ENCODE assay signal across 1 cellular context in genomic region chr12:3381059-3382047, GRCh38.
TF ChIP-seq lines count a peak whose summit lies in the region.

No MANE protein-coding gene starts in this region.

TF ChIP-seq in GM23338, 12 proteins besides CTCF, POLR2A, EP300 and RAD21 (continued from another document):
- TF ChIP-seq REST (IDR thresholded peaks at IDR 0.05; ENCODE audit: unreplicated experiment) (no peak), CREB1 (CRISPR knock-in tag; IDR thresholded peaks at IDR 0.05; ENCODE audit: low read depth) (no peak), EZH2phosphoT487 (IDR thresholded peaks at IDR 0.05; ENCODE audit: unreplicated experiment) (no peak)
- TF ChIP-seq, protein P1, sequence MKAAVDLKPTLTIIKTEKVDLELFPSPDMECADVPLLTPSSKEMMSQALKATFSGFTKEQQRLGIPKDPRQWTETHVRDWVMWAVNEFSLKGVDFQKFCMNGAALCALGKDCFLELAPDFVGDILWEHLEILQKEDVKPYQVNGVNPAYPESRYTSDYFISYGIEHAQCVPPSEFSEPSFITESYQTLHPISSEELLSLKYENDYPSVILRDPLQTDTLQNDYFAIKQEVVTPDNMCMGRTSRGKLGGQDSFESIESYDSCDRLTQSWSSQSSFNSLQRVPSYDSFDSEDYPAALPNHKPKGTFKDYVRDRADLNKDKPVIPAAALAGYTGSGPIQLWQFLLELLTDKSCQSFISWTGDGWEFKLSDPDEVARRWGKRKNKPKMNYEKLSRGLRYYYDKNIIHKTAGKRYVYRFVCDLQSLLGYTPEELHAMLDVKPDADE (IDR thresholded peaks at IDR 0.05) = no peak
